In genomic region chr10:102186128-102186527, GRCh38 we compare ENCODE assay signal across 23 cellular contexts. TPM values are rescaled to one million over a fixed set of nuclear protein-coding genes. Genes with fewer than 3 reads are reported as not detected.
DNase-seq lines count a peak whose midpoint lies in the region; ATAC-seq and TF ChIP-seq lines count a peak whose summit lies in the region.
"Had no signal": no experiment of that assay in that cellular context is flagged by ENCODE, and none has a peak within 500 bp of the region (broad histone marks: within the 10 kb centered on the region; RNA-seq: fewer than 3 reads in every experiment).

No MANE protein-coding gene starts in this region.

- H3K4me1 ChIP-seq in right atrium auricular region, result no peaks in the 10 kb centered on the region
- H3K4me1 ChIP-seq in upper lobe of right lung, result no peaks in the 10 kb centered on the region
- H3K4me1 ChIP-seq: uterus had no signal

- H3K4me3 ChIP-seq in right atrium auricular region (no peak overlapping the region), upper lobe of right lung (peak overlapping the region; percentile 0)
- H3K4me3 ChIP-seq: skin epidermis, uterus had no signal

- TF ChIP-seq CTCF in right atrium auricular region (IDR thresholded peaks at IDR 0.05) (no peak), upper lobe of right lung (IDR thresholded peaks at IDR 0.05) (no peak)

- H3K9me3 ChIP-seq in right atrium auricular region (no peaks in the 10 kb centered on the region), upper lobe of right lung (no peaks in the 10 kb centered on the region)
- H3K9me3 ChIP-seq: uterus had no signal

- H3K27ac ChIP-seq in right atrium auricular region, result peak overlapping the region in 1 of 2 donors; percentile 31
- H3K27ac ChIP-seq in upper lobe of right lung, result no peak overlapping the region
- H3K27ac ChIP-seq: uterus had no signal

- no peaks in the 10 kb centered on the region for H3K27me3 ChIP-seq in right atrium auricular region
- no peaks in the 10 kb centered on the region for H3K27me3 ChIP-seq in upper lobe of right lung
- H3K27me3 ChIP-seq: uterus had no signal

- ATAC-seq in Right ventricle myocardium inferior (peak; percentile 84), upper lobe of right lung (no peak), HG02678 (IDR thresholded peaks at IDR 0.05; ENCODE audit: unreplicated experiment) (no peak)
- ATAC-seq: effector memory CD8-positive, alpha-beta T cell; HCT116; T-cell had no signal

- intact Hi-C loops in Right ventricle myocardium inferior (cut with DNase I) (no loop called here), upper lobe of right lung (cut with DNase I) (no loop called here)

- DNase-seq in Right ventricle myocardium inferior (ENCODE audit: missing footprints), result no peak
- DNase-seq in right atrium auricular region (ENCODE audit: low spot score), result no peak
- peak; percentile 74 for DNase-seq in NCI-H82 (lab: John Stamatoyannopoulos, UW)
- DNase-seq in fibroblast of gingiva (ENCODE audit: low read depth), result peak; percentile 53
- no peak for DNase-seq in upper lobe of right lung
- DNase-seq in NCI-H187 treated with DMSO at 0.1 percent for 48 hours (lab: John Stamatoyannopoulos, UW), result no peak
- DNase-seq in stimulated activated CD4-positive, alpha-beta T cell treated with anti-CD3 and anti-CD28 coated beads, Interleukin-4, amount 100 ng/mL, for 1 hour, result no peak
- DNase-seq: activated CD4-positive, alpha-beta T cell treated with anti-CD3 and anti-CD28 coated beads, Interleukin-2, amount 50 U/mL, for 1 hour; activated naive CD4-positive, alpha-beta T cell treated with anti-CD3 and anti-CD28 coated beads, Interleukin-2, amount 10 ng/mL, durations not matched to agents 7 days and 5 days; CD4-positive, CD25-positive, alpha-beta regulatory T cell; DMS53; effector memory CD8-positive, alpha-beta T cell; hippocampal formation; islet precursor cell; mesenchymal stem cell; NCI-H446; stimulated activated CD4-positive, alpha-beta T cell treated with anti-CD3 and anti-CD28 coated beads, Interleukin-4, amount 100 ng/mL, for 24 hours; T-cell; uterus had no signal

- H3K36me3 ChIP-seq in right atrium auricular region, result no peaks in the 10 kb centered on the region
- H3K36me3 ChIP-seq in upper lobe of right lung, result no peaks in the 10 kb centered on the region
- H3K36me3 ChIP-seq: uterus had no signal

RNA-seq across cellular contexts. Expression of gene NOLC1, which starts 33.9 kb away (rescaled TPM):
- total RNA-seq in Right ventricle myocardium inferior (25.8 TPM), right atrium auricular region (10 to 100 TPM; 42.2 to 47.8 TPM), upper lobe of right lung (37.9 TPM)

RNA-seq across cellular contexts. Expression of gene ELOVL3, which starts 40.0 kb away (rescaled TPM):
- total RNA-seq in Right ventricle myocardium inferior, result not detected
- under 1 TPM in 1 of 2 donors, not detected in 1; 0.39 TPM for total RNA-seq in right atrium auricular region
- 0.87 TPM for total RNA-seq in upper lobe of right lung
- total RNA-seq: CD4-positive, CD25-positive, alpha-beta regulatory T cell; T-cell had no signal

RNA-seq across cellular contexts. Expression of gene PPRC1, which starts 53.3 kb away (rescaled TPM):
- total RNA-seq in Right ventricle myocardium inferior (14.3 TPM), right atrium auricular region (10 to 100 TPM; 10.9 to 20.6 TPM), upper lobe of right lung (38.3 TPM)

RNA-seq across cellular contexts. Expression of gene PITX3, which starts 55.2 kb away (rescaled TPM):
- 1.8 TPM for total RNA-seq in Right ventricle myocardium inferior
- under 1 TPM; 0.28 to 0.96 TPM for total RNA-seq in right atrium auricular region
- not detected for total RNA-seq in upper lobe of right lung
- total RNA-seq: CD4-positive, CD25-positive, alpha-beta regulatory T cell; posterior vena cava; T-cell; uterus had no signal

RNA-seq across cellular contexts. Expression of gene GBF1, which starts 59.2 kb away (rescaled TPM):
- total RNA-seq in Right ventricle myocardium inferior, result 44.0 TPM
- total RNA-seq in right atrium auricular region, result 10 to 100 TPM; 38.5 to 38.9 TPM
- total RNA-seq in upper lobe of right lung, result 38.5 TPM

Comparison
In these comparisons a context has a peak if more than half of its experiments do, and no peak if none do; other contexts are left out.
1. DNase-seq: peak in NCI-H82 (single experiment) and fibroblast of gingiva (single experiment); none in Right ventricle myocardium inferior (single experiment), right atrium auricular region (single experiment), upper lobe of right lung (single experiment), NCI-H187 treated with DMSO at 0.1 percent for 48 hours (single experiment) and stimulated activated CD4-positive, alpha-beta T cell treated with anti-CD3 and anti-CD28 coated beads, Interleukin-4, amount 100 ng/mL, for 1 hour (single experiment).